ENCODE assay signal across 9 cellular contexts in genomic region chr3:126245811-126246727, GRCh38.
A peak's percentile ranks its signal among the peaks of the same experiment; 100 is the strongest.
DNase-seq lines count a peak whose midpoint lies in the region; FAIRE-seq and TF ChIP-seq lines count a peak whose summit lies in the region.
"Had no signal": no experiment of that assay in that cellular context is flagged by ENCODE, and none has a peak within 500 bp of the region (broad histone marks: within the 10 kb centered on the region; RNA-seq: fewer than 3 reads in every experiment).

No MANE protein-coding gene starts in this region.

- H3K9me3 Mint-ChIP-seq in activated naive CD4-positive, alpha-beta T cell treated with anti-CD3 and anti-CD28 coated beads, Interleukin-2, amount 10 ng/mL, durations not matched to agents 7 days and 5 days, result no peaks in the 10 kb centered on the region

- TF ChIP-seq POLR2A in GM12891 (IDR thresholded peaks at IDR 0.05; ENCODE audit: low read depth, low read length), result no peak

- no peaks in the 10 kb centered on the region for H3K4me1 Mint-ChIP-seq in activated naive CD4-positive, alpha-beta T cell treated with anti-CD3 and anti-CD28 coated beads, Interleukin-2, amount 10 ng/mL, durations not matched to agents 7 days and 5 days

- no peak overlapping the region for H3K9ac ChIP-seq in liver (ENCODE audit: low read depth in 1 of 2, low read length in 2 of 2)

- H3K36me3 Mint-ChIP-seq in activated naive CD4-positive, alpha-beta T cell treated with anti-CD3 and anti-CD28 coated beads, Interleukin-2, amount 10 ng/mL, durations not matched to agents 7 days and 5 days, result no peaks in the 10 kb centered on the region

- H3K4me3 Mint-ChIP-seq in activated naive CD4-positive, alpha-beta T cell treated with anti-CD3 and anti-CD28 coated beads, Interleukin-2, amount 10 ng/mL, durations not matched to agents 7 days and 5 days, result no peak overlapping the region

- 37% methylated on average over 14 of the region's 14 CpGs for WGBS in liver

- peak; percentile 50 for DNase-seq in activated naive CD4-positive, alpha-beta T cell treated with anti-CD3 and anti-CD28 coated beads, Interleukin-2, amount 10 ng/mL, durations not matched to agents 7 days and 5 days
- no peak for DNase-seq in activated naive CD4-positive, alpha-beta T cell (lab: John Stamatoyannopoulos, UW)
- DNase-seq in NCI-H526 treated with DMSO at 0.1 percent for 48 hours (lab: John Stamatoyannopoulos, UW) (peak; percentile 16), bronchial epithelial cell (ENCODE audit: low read depth) (peak; percentile 37), GM12891 (ENCODE audit: insufficient read length, low spot score) (no peak), HTR-8/SVneo (ENCODE audit: insufficient read length, low spot score) (no peak)
- DNase-seq in activated CD4-positive, CD25-positive, alpha-beta regulatory T cell treated with anti-CD3 and anti-CD28 coated beads, Interleukin-2, amount 50 U/mL, for 72 hours, result no peak

- no peaks in the 10 kb centered on the region for H3K4me1 ChIP-seq in liver (ENCODE audit: control insufficient read depth in 4 of 4, insufficient read depth in 4 of 4, low read length in 3 of 4)

- H3K27ac Mint-ChIP-seq in activated naive CD4-positive, alpha-beta T cell treated with anti-CD3 and anti-CD28 coated beads, Interleukin-2, amount 10 ng/mL, durations not matched to agents 7 days and 5 days, result no peak overlapping the region

- TF ChIP-seq RAD21 in liver (IDR thresholded peaks at IDR 0.05), result peak; percentile 72 to 75

- H3K4me3 ChIP-seq in bronchial epithelial cell (ENCODE audit: low read depth, low read length) (no peak overlapping the region), liver (ENCODE audit: low read depth in 1 of 3, low read length in 3 of 3) (no peak overlapping the region)

- FAIRE-seq in bronchial epithelial cell (lab: Jason Lieb, UNC) (no peak), GM12891 (lab: Jason Lieb, UNC) (no peak), HTR-8/SVneo (lab: Jason Lieb, UNC) (no peak)
- FAIRE-seq: GM18507 had no signal

- H3K9me3 ChIP-seq in liver (ENCODE audit: control insufficient read depth in 4 of 4, low read length in 3 of 4), result no peaks in the 10 kb centered on the region

- TF ChIP-seq CTCF in bronchial epithelial cell (IDR thresholded peaks at IDR 0.05; ENCODE audit: insufficient read depth, low read length, severe bottlenecking), result peak; percentile 65
- TF ChIP-seq CTCF in liver (IDR thresholded peaks at IDR 0.05; ENCODE audit: low read depth, low read length, missing input control), result peak; percentile 63

- H3K27ac ChIP-seq in liver (ENCODE audit: low read depth in 1 of 2, low read length in 2 of 2), result no peak overlapping the region

- H3K27me3 ChIP-seq in bronchial epithelial cell (ENCODE audit: control insufficient read depth, insufficient read depth, low read length) (no peaks in the 10 kb centered on the region), liver (ENCODE audit: control insufficient read depth in 4 of 4, insufficient read depth in 4 of 4, low read length in 3 of 4) (no peaks in the 10 kb centered on the region)

- CTCF ChIA-PET in activated naive CD4-positive, alpha-beta T cell treated with anti-CD3 and anti-CD28 coated beads, Interleukin-2, amount 10 ng/mL, durations not matched to agents 7 days and 5 days (lab: Charles Lee), result interaction anchor here (0.7 to 1.6 kb wide), 6 partner anchors 9 to 146 kb away, joined by 3 to 5 read pairs (median 3); no protein-coding TSS in a partner anchor

- H3K27me3 Mint-ChIP-seq in activated naive CD4-positive, alpha-beta T cell treated with anti-CD3 and anti-CD28 coated beads, Interleukin-2, amount 10 ng/mL, durations not matched to agents 7 days and 5 days, result peaks cover 6% of the 10 kb centered on the region

- no peaks in the 10 kb centered on the region for H3K36me3 ChIP-seq in bronchial epithelial cell (ENCODE audit: control insufficient read depth, insufficient read depth, low read length)
- no peaks in the 10 kb centered on the region for H3K36me3 ChIP-seq in liver (ENCODE audit: control insufficient read depth in 4 of 4, insufficient read depth in 3 of 4, low read depth in 1 of 4, low read length in 3 of 4)

TF ChIP-seq in liver, 16 proteins besides CTCF, POLR2A, EP300 and RAD21:
- peak; percentile 70 to 79 for TF ChIP-seq HNF4A (conservative IDR thresholded peaks at IDR 0.05)
- TF ChIP-seq SP1 (IDR thresholded peaks at IDR 0.05), result no peak
TF ChIP-seq in liver: peak in this region for 1.

TF ChIP-seq in GM12891, 5 proteins besides CTCF, POLR2A, EP300 and RAD21:
- no peak for TF ChIP-seq TAF1 (IDR thresholded peaks at IDR 0.05; ENCODE audit: low read depth, low read length)

Comparison
In these comparisons a context has a peak if more than half of its experiments do, and no peak if none do; other contexts are left out.
1. DNase-seq: peak in activated naive CD4-positive, alpha-beta T cell treated with anti-CD3 and anti-CD28 coated beads, Interleukin-2, amount 10 ng/mL, durations not matched to agents 7 days and 5 days (single experiment), NCI-H526 treated with DMSO at 0.1 percent for 48 hours (single experiment) and bronchial epithelial cell (single experiment); none in activated naive CD4-positive, alpha-beta T cell (0 of 4), GM12891 (single experiment), activated CD4-positive, CD25-positive, alpha-beta regulatory T cell treated with anti-CD3 and anti-CD28 coated beads, Interleukin-2, amount 50 U/mL, for 72 hours (single experiment) and HTR-8/SVneo (single experiment).